8 cellular contexts compared by ENCODE assay signal in the genomic region with DNA sequence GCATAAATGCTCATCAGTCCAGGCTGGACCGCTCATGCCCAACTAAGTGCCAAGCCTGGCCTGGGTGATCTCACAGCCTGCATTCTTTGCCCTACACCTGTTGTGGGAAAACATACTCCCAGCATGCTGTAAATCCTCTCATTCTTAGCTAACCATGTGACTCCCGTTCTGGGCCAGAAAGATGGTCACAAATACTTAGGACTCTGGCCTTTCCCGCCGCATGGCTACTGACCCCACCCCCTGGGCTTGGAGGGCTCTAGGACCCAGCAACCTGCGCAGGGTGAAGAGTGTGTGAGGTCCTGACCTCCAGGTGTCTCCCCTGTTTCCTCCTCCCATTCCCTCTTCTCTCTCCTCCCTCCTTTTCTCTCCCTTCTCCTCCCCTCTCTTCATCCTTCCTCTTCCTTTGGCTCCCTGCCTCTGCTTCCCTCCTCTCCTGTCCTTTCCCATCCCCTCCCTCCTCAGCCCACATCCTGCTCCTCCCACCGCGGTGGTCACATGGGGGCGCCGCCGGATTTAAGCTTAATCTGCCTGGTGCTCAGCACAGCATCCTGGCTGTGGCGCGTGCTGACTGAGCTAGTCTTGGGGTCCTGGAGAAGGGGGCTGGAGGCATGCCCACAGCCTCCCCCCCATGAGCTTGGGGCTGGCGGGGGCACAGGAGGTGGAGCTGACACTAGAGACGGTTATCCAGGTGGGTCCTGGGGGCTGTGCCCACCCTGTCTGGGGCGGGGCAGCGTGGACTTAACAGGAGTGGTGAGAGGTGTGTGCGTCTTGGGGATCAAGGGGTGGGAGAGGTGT. TPM values are rescaled to one million over a fixed set of nuclear protein-coding genes. Genes with fewer than 3 reads are reported as not detected.
A peak's percentile ranks its signal among the peaks of the same experiment; 100 is the strongest.
DNase-seq lines count a peak whose midpoint lies in the region; ATAC-seq and TF ChIP-seq lines count a peak whose summit lies in the region.

TSS of gene CROCC (plus strand) at position 541 of the 795 bp plus-strand sequence. CDS start at position 629, 88 bp downstream.

- in situ Hi-C loops in brain microvascular endothelial cell (cut with HindIII; ENCODE audit: low pct_ligation_motif_present, low sequenced_read_pairs) = no loop called here

- no peaks in the 10 kb centered on the region for H3K36me3 Mint-ChIP-seq in stimulated activated memory B cell treated with anti-CD40 and anti-IgM and Interleukin-4, amounts not matched to agents 10 μg/mL and 1 μg/mL and 100 μg/mL, for 72 hours

- DNase-seq in activated CD4-positive, CD25-positive, alpha-beta regulatory T cell treated with anti-CD3 and anti-CD28 coated beads, Interleukin-2, amount 50 U/mL, for 72 hours = no peak
- DNase-seq in Peyer's patch (peak; percentile 53 to 81 (median 62)), brain microvascular endothelial cell (peak; percentile 37), kidney epithelial cell (ENCODE audit: low read depth) (peak; percentile 51), NK-92 (lab: John Stamatoyannopoulos, UW; ENCODE audit: unreplicated experiment) (no peak), GM19240 (ENCODE audit: insufficient read length, low spot score) (no peak)

- H3K27me3 ChIP-seq in Peyer's patch (no peaks in the 10 kb centered on the region), brain microvascular endothelial cell (replicated peaks) (no peaks in the 10 kb centered on the region), kidney epithelial cell (ENCODE audit: control insufficient read depth, insufficient read depth, low read length) (no peaks in the 10 kb centered on the region)

- peak; percentile 49 to 61 for ATAC-seq in activated CD4-positive, CD25-positive, alpha-beta regulatory T cell treated with anti-CD3 and anti-CD28 coated beads, Interleukin-2, amount 50 U/mL, for 24 hours
- ATAC-seq in stimulated activated memory B cell treated with anti-CD40 and anti-IgM and Interleukin-4, amounts not matched to agents 10 μg/mL and 1 μg/mL and 100 μg/mL, for 72 hours = peak; percentile 61

- H3K4me3 ChIP-seq in Peyer's patch (peak within 1 kb of the TSS in 1 of 4 donors; percentile 1), brain microvascular endothelial cell (ENCODE audit: low read depth, low read length) (peak within 1 kb of the TSS; percentile 37), kidney epithelial cell (ENCODE audit: low read depth, low read length) (peak within 1 kb of the TSS; percentile 20)

- H3K9me3 Mint-ChIP-seq in stimulated activated memory B cell treated with anti-CD40 and anti-IgM and Interleukin-4, amounts not matched to agents 10 μg/mL and 1 μg/mL and 100 μg/mL, for 72 hours = no peaks in the 10 kb centered on the region

- peak within 1 kb of the TSS; percentile 59 for H3K4me3 Mint-ChIP-seq in stimulated activated memory B cell treated with anti-CD40 and anti-IgM and Interleukin-4, amounts not matched to agents 10 μg/mL and 1 μg/mL and 100 μg/mL, for 72 hours

- H3K27ac ChIP-seq in Peyer's patch (no peak within 1 kb of the TSS), brain microvascular endothelial cell (no peak within 1 kb of the TSS)

- H3K27me3 Mint-ChIP-seq in stimulated activated memory B cell treated with anti-CD40 and anti-IgM and Interleukin-4, amounts not matched to agents 10 μg/mL and 1 μg/mL and 100 μg/mL, for 72 hours = no peaks in the 10 kb centered on the region

- H3K4me1 Mint-ChIP-seq in stimulated activated memory B cell treated with anti-CD40 and anti-IgM and Interleukin-4, amounts not matched to agents 10 μg/mL and 1 μg/mL and 100 μg/mL, for 72 hours = peaks cover 25% of the 10 kb centered on the region

- TF ChIP-seq CTCF in Peyer's patch (IDR thresholded peaks at IDR 0.05) (no peak), brain microvascular endothelial cell (IDR thresholded peaks at IDR 0.05; ENCODE audit: low read depth, low read length, missing control alignments) (no peak), kidney epithelial cell (IDR thresholded peaks at IDR 0.05; ENCODE audit: insufficient read depth, low read length, poor library complexity, severe bottlenecking) (no peak)

- no peak for TF ChIP-seq POLR2A in Peyer's patch (IDR thresholded peaks at IDR 0.05)

- peak within 1 kb of the TSS; percentile 39 for H3K27ac Mint-ChIP-seq in stimulated activated memory B cell treated with anti-CD40 and anti-IgM and Interleukin-4, amounts not matched to agents 10 μg/mL and 1 μg/mL and 100 μg/mL, for 72 hours

- H3K36me3 ChIP-seq in Peyer's patch = no peaks in the 10 kb centered on the region
- no peaks in the 10 kb centered on the region for H3K36me3 ChIP-seq in brain microvascular endothelial cell (replicated peaks)
- no peaks in the 10 kb centered on the region for H3K36me3 ChIP-seq in kidney epithelial cell (ENCODE audit: control insufficient read depth, insufficient read depth, low read length)

- no peaks in the 10 kb centered on the region for H3K9me3 ChIP-seq in Peyer's patch

- peaks cover 0 to 10% (median 6%) of the 10 kb centered on the region in 4 donors for H3K4me1 ChIP-seq in Peyer's patch

RNA-seq across cellular contexts. Expression of gene CROCC, which starts in this region (rescaled TPM):
- total RNA-seq in Peyer's patch (100 to 1,000 TPM in 1 of 4 donors, 10 to 100 TPM in 3; 14.7 to 298 (median 45.1) TPM), kidney epithelial cell (16.4 and 26.2 TPM in 2 replicates)

Comparison
In these comparisons a context has a peak if more than half of its experiments do, and no peak if none do; other contexts are left out.
1. DNase-seq: peak in Peyer's patch (3 of 3), brain microvascular endothelial cell (single experiment) and kidney epithelial cell (single experiment); none in activated CD4-positive, CD25-positive, alpha-beta regulatory T cell treated with anti-CD3 and anti-CD28 coated beads, Interleukin-2, amount 50 U/mL, for 72 hours (single experiment), NK-92 (single experiment) and GM19240 (single experiment).